In genomic region chr3:149339931-149340309, GRCh38 we compare ENCODE assay signal across 8 cellular contexts. TPM values are rescaled to one million over a fixed set of nuclear protein-coding genes. Genes with fewer than 3 reads are reported as not detected.
DNase-seq lines count a peak whose midpoint lies in the region; ATAC-seq, FAIRE-seq and TF ChIP-seq lines count a peak whose summit lies in the region.

No MANE protein-coding gene starts in this region.

- FAIRE-seq in astrocyte (lab: Jason Lieb, UNC) = peak; percentile 99

- H3K4me1 ChIP-seq in astrocyte (ENCODE audit: insufficient read depth, low read length) (peaks cover 37% of the 10 kb centered on the region), iPS-20b (ENCODE audit: insufficient read depth, low read length) (peaks cover 8% of the 10 kb centered on the region), subcutaneous abdominal adipose tissue (ENCODE audit: control insufficient read depth in 5 of 5, insufficient read depth in 5 of 5, low read length in 5 of 5) (peaks cover 2 to 41% (median 12%) of the 10 kb centered on the region in 5 donors)

- no peaks in the 10 kb centered on the region for H3K27me3 ChIP-seq in astrocyte (ENCODE audit: insufficient read depth, low read length)
- no peaks in the 10 kb centered on the region for H3K27me3 ChIP-seq in iPS-20b (ENCODE audit: insufficient read depth, low read length)
- no peaks in the 10 kb centered on the region for H3K27me3 ChIP-seq in subcutaneous abdominal adipose tissue (ENCODE audit: control insufficient read depth in 5 of 5, insufficient read depth in 4 of 5, low read length in 5 of 5)

- DNase-seq in AG09309 (ENCODE audit: low read depth) (peak; percentile 89), KG1 (lab: John Stamatoyannopoulos, UW) (peak; percentile 58), astrocyte (ENCODE audit: low read depth) (peak; percentile 99), amygdala (lab: John Stamatoyannopoulos, UW) (no peak)
- DNase-seq in activated T-cell treated with anti-CD3 and anti-CD28 coated beads, Interleukin-2, amount 50 U/mL, for 4 hours = no peak

- H3K4me3 ChIP-seq in AG09309 (ENCODE audit: control insufficient read depth, low read depth, low read length) (no peak overlapping the region), astrocyte (ENCODE audit: insufficient read depth, low read depth, low read length) (peak overlapping the region; percentile 19), iPS-20b (ENCODE audit: low read length) (no peak overlapping the region), subcutaneous abdominal adipose tissue (ENCODE audit: low read depth in 1 of 5, low read length in 5 of 5) (no peak overlapping the region)

- no peak for ATAC-seq in GM18873 (IDR thresholded peaks at IDR 0.05; ENCODE audit: low FRiP score, unreplicated experiment)
- ATAC-seq in activated T-cell treated with anti-CD3 and anti-CD28 coated beads, Interleukin-2, amount 50 U/mL, for 4 hours = no peak

- no peaks in the 10 kb centered on the region for H3K36me3 Mint-ChIP-seq in astrocyte (ENCODE audit: low read depth, unreplicated experiment)
- H3K36me3 Mint-ChIP-seq in activated T-cell treated with anti-CD3 and anti-CD28 coated beads, Interleukin-2, amount 50 U/mL, for 4 hours (ENCODE audit: insufficient read depth) = no peaks in the 10 kb centered on the region

- no peak overlapping the region for H2AFZ ChIP-seq in astrocyte (ENCODE audit: low read depth, low read length)

- H3K27ac ChIP-seq in astrocyte (ENCODE audit: low read depth, low read length) (peak overlapping the region; percentile 91), iPS-20b (ENCODE audit: low read length) (no peak overlapping the region), subcutaneous abdominal adipose tissue (ENCODE audit: low read depth, low read length) (peak overlapping the region; percentile 73)

- H3K4me3 Mint-ChIP-seq in astrocyte (ENCODE audit: unreplicated experiment) = no peak overlapping the region
- no peak overlapping the region for H3K4me3 Mint-ChIP-seq in activated T-cell treated with anti-CD3 and anti-CD28 coated beads, Interleukin-2, amount 50 U/mL, for 4 hours

- H3K36me3 ChIP-seq in astrocyte (ENCODE audit: insufficient read depth, low read length) = no peaks in the 10 kb centered on the region
- H3K36me3 ChIP-seq in iPS-20b (ENCODE audit: insufficient read depth, low read depth, low read length) = no peaks in the 10 kb centered on the region
- H3K36me3 ChIP-seq in subcutaneous abdominal adipose tissue (ENCODE audit: control insufficient read depth in 5 of 5, insufficient read depth in 5 of 5, low read length in 5 of 5) = no peaks in the 10 kb centered on the region

- peak overlapping the region; percentile 81 for H3K4me2 ChIP-seq in astrocyte (ENCODE audit: low read length)

- peaks cover 29% of the 10 kb centered on the region for H3K4me1 Mint-ChIP-seq in astrocyte (ENCODE audit: low read depth, unreplicated experiment)
- H3K4me1 Mint-ChIP-seq in activated T-cell treated with anti-CD3 and anti-CD28 coated beads, Interleukin-2, amount 50 U/mL, for 4 hours (ENCODE audit: low read depth) = no peaks in the 10 kb centered on the region

- H3K27ac Mint-ChIP-seq in astrocyte (ENCODE audit: unreplicated experiment) = peak overlapping the region; percentile 93

- TF ChIP-seq CTCF in AG09309 (IDR thresholded peaks at IDR 0.05; ENCODE audit: control insufficient read depth, insufficient read depth, low read depth, low read length, missing control alignments) (no peak), astrocyte (IDR thresholded peaks at IDR 0.05; ENCODE audit: insufficient read depth, low read depth, low read length) (no peak)

- no peaks in the 10 kb centered on the region for H3K9me3 Mint-ChIP-seq in astrocyte (ENCODE audit: unreplicated experiment)
- no peaks in the 10 kb centered on the region for H3K9me3 Mint-ChIP-seq in activated T-cell treated with anti-CD3 and anti-CD28 coated beads, Interleukin-2, amount 50 U/mL, for 4 hours

- no peaks in the 10 kb centered on the region for H4K20me1 ChIP-seq in astrocyte (ENCODE audit: insufficient read depth, low read length)

- H3K27me3 Mint-ChIP-seq in astrocyte (ENCODE audit: low read depth, unreplicated experiment) = no peaks in the 10 kb centered on the region
- H3K27me3 Mint-ChIP-seq in activated T-cell treated with anti-CD3 and anti-CD28 coated beads, Interleukin-2, amount 50 U/mL, for 4 hours (ENCODE audit: low read depth) = peaks cover 8% of the 10 kb centered on the region

- no peaks in the 10 kb centered on the region for H3K79me2 ChIP-seq in astrocyte (ENCODE audit: insufficient read depth, low read length)

- H3K9ac ChIP-seq in astrocyte (ENCODE audit: low read length) (peak overlapping the region; percentile 73), iPS-20b (ENCODE audit: low read depth, low read length) (peak overlapping the region; percentile 1; the same call in 1 of the 2 replicates), subcutaneous abdominal adipose tissue (ENCODE audit: low read length in 5 of 5) (peak overlapping the region in 1 of 5 donors; percentile 42)

- no peaks in the 10 kb centered on the region for H3K9me3 ChIP-seq in astrocyte (ENCODE audit: insufficient read depth, low read depth, low read length)
- H3K9me3 ChIP-seq in iPS-20b (ENCODE audit: insufficient read depth, low read depth, low read length) = no peaks in the 10 kb centered on the region
- no peaks in the 10 kb centered on the region for H3K9me3 ChIP-seq in subcutaneous abdominal adipose tissue (ENCODE audit: control insufficient read depth in 5 of 5, low read length in 5 of 5)

RNA-seq across cellular contexts. Expression of gene TM4SF18, which starts 6.5 kb away (rescaled TPM):
- 4.0 and 5.6 TPM in 2 replicates for total RNA-seq in astrocyte
- total RNA-seq in activated T-cell treated with anti-CD3 and anti-CD28 coated beads, Interleukin-2, amount 50 U/mL, for 4 hours = not detected

RNA-seq across cellular contexts. Expression of gene TM4SF1, which starts 37.5 kb away (rescaled TPM):
- total RNA-seq in astrocyte = 28.9 and 31.3 TPM in 2 replicates
- 1 to 10 TPM in 1 of 3 donors, under 1 TPM in 2; 0.22 to 1.3 (median 0.37) TPM for total RNA-seq in activated T-cell treated with anti-CD3 and anti-CD28 coated beads, Interleukin-2, amount 50 U/mL, for 4 hours

Comparison
In these comparisons a context has a peak if more than half of its experiments do, and no peak if none do; other contexts are left out.
1. DNase-seq: peak in AG09309 (single experiment), KG1 (single experiment) and astrocyte (single experiment); none in amygdala (0 of 56) and activated T-cell treated with anti-CD3 and anti-CD28 coated beads, Interleukin-2, amount 50 U/mL, for 4 hours (single experiment).
2. RNA of gene TM4SF1, which starts 37.5 kb away (total RNA-seq): 28.9 to 31.3 TPM in astrocyte; 0.22 to 1.3 TPM in activated T-cell treated with anti-CD3 and anti-CD28 coated beads, Interleukin-2, amount 50 U/mL, for 4 hours; every median in the first group is over 10 times any median in the second.